ENCODE assay signal across 24 cellular contexts in genomic region chr7:37452346-37452745, GRCh38. TPM values are rescaled to one million over a fixed set of nuclear protein-coding genes. Genes with fewer than 3 reads are reported as not detected.
"Had no signal": no experiment of that assay in that cellular context is flagged by ENCODE, and none has a peak within 500 bp of the region (broad histone marks: within the 10 kb centered on the region; RNA-seq: fewer than 3 reads in every experiment).

No MANE protein-coding gene starts in this region.

- H3K4me3 ChIP-seq: Peyer's patch, SJCRH30 had no signal

- DNase-seq: activated CD4-positive, alpha-beta memory T cell treated with anti-CD3 and anti-CD28 coated beads for 36 hours; activated CD4-positive, alpha-beta T cell treated with anti-CD3 and anti-CD28 coated beads, Interleukin-2, amount 10 ng/mL, durations not matched to agents 7 days and 5 days; activated CD4-positive, CD25-positive, alpha-beta regulatory T cell; activated CD8-positive, alpha-beta memory T cell treated with anti-CD3 and anti-CD28 coated beads for 24 hours; activated effector memory CD4-positive, alpha-beta T cell treated with anti-CD3 and anti-CD28 coated beads, Interleukin-2, amount 50 U/mL, for 16 hours; activated naive CD4-positive, alpha-beta T cell treated with Interleukin-2 at 50 U/mL for 16 hours; activated naive CD8-positive, alpha-beta T cell treated with anti-CD3 and anti-CD28 coated beads for 36 hours; activated T-cell treated with anti-CD3 and anti-CD28 coated beads, Interleukin-2, amount 50 U/mL, for 4 hours; cerebellar nuclear complex; KG1; NCI-H1092; NCI-H1417; NCI-H1930; NCI-H2171; NCI-H2227 treated with DMSO at 0.1 percent for 48 hours; NCI-H446 treated with DMSO at 0.1 percent for 48 hours; NCI-H774; Peyer's patch; Right ventricle myocardium superior; SJCRH30; SW 1271 had no signal

- H3K27ac Mint-ChIP-seq: activated CD4-positive, alpha-beta memory T cell treated with anti-CD3 and anti-CD28 coated beads for 36 hours; activated CD4-positive, alpha-beta T cell treated with anti-CD3 and anti-CD28 coated beads, Interleukin-2, amount 10 ng/mL, durations not matched to agents 7 days and 5 days; activated naive CD8-positive, alpha-beta T cell treated with anti-CD3 and anti-CD28 coated beads for 36 hours; T-helper 2 cell treated with Interferon-gamma antibody and Interleukin-4, amounts not matched to agents 5 μg/mL and 100 μg/mL, for 36 hours had no signal

- H3K9me3 Mint-ChIP-seq: activated CD4-positive, alpha-beta memory T cell treated with anti-CD3 and anti-CD28 coated beads for 36 hours; activated naive CD8-positive, alpha-beta T cell treated with anti-CD3 and anti-CD28 coated beads for 36 hours; activated T-cell treated with anti-CD3 and anti-CD28 coated beads, Interleukin-2, amount 50 U/mL, for 4 hours; T-helper 2 cell treated with Interferon-gamma antibody and Interleukin-4, amounts not matched to agents 5 μg/mL and 100 μg/mL, for 36 hours had no signal

- H3K36me3 ChIP-seq: Peyer's patch, SJCRH30 had no signal

- H3K9me3 ChIP-seq: Peyer's patch had no signal

- H3K4me3 Mint-ChIP-seq: activated CD4-positive, alpha-beta memory T cell treated with anti-CD3 and anti-CD28 coated beads for 36 hours; activated CD4-positive, alpha-beta T cell treated with anti-CD3 and anti-CD28 coated beads, Interleukin-2, amount 10 ng/mL, durations not matched to agents 7 days and 5 days; activated naive CD8-positive, alpha-beta T cell treated with anti-CD3 and anti-CD28 coated beads for 36 hours; activated T-cell treated with anti-CD3 and anti-CD28 coated beads, Interleukin-2, amount 50 U/mL, for 4 hours; T-helper 2 cell treated with Interferon-gamma antibody and Interleukin-4, amounts not matched to agents 5 μg/mL and 100 μg/mL, for 36 hours had no signal

- H3K27me3 ChIP-seq: Peyer's patch, SJCRH30 had no signal

- H3K27ac ChIP-seq: Peyer's patch, RWPE1, SJCRH30 had no signal

RNA-seq across cellular contexts. Expression of gene ELMO1, which starts 3.7 kb away (rescaled TPM):
- total RNA-seq: LHCN-M2 had no signal
